1 cellular context compared by ENCODE assay signal in genomic region chr6:22035690-22036089, GRCh38.
TF ChIP-seq lines count a peak whose summit lies in the region.

No MANE protein-coding gene starts in this region.

TF ChIP-seq in A549, 52 proteins besides CTCF, POLR2A, EP300 and RAD21 (continued from another document):
- TF ChIP-seq E2F6 (IDR thresholded peaks at IDR 0.05; ENCODE audit: borderline replicate concordance, low read depth): no peak
- no peak for TF ChIP-seq ZFP36 (IDR thresholded peaks at IDR 0.05; ENCODE audit: borderline replicate concordance, partially characterized antibody)
- TF ChIP-seq EHF (CRISPR knock-in tag; IDR thresholded peaks at IDR 0.05): no peak
